ENCODE assay signal across 13 cellular contexts in the genomic region with DNA sequence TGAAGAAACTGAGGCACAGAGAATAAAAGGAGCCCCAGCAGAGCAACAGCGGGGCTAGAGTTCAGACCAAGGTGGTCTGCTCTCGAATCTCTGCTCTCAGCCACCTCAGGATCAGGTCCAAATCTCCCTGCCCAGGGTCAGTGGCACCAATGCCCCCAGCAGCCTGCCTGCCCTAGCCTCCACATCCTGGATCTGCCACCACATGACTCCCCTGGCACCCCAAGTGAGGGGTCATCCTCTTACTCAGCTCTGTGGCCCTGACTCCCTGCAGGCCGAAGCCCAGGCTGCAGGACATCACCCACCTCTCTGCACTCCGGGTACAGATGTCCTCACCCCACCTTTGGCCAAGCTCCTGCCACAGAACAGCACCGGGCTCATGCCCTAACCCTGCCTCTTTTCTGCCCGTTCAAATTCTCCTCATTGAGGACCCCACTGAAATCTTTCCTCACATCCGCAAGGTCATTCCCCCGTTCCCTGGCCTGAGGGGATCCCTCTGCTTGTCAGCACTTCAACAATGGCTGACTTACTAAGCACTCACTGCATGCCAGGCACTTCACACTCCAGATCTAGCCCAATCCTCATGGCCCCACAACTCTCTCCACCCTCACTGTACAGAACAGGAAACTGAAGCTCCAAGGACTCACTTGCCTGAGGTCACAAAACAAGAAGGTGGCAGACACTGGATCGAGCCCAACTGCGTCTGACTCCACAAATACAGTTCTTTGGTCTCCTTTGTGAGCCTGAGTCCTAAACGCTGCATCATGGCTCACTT. TPM values are rescaled to one million over a fixed set of nuclear protein-coding genes. Genes with fewer than 3 reads are reported as not detected.
DNase-seq lines count a peak whose midpoint lies in the region; ATAC-seq and TF ChIP-seq lines count a peak whose summit lies in the region.
"Had no signal": no experiment of that assay in that cellular context is flagged by ENCODE, and none has a peak within 500 bp of the region (broad histone marks: within the 10 kb centered on the region; RNA-seq: fewer than 3 reads in every experiment).

No MANE protein-coding gene starts in this region.

- no peak for TF ChIP-seq POLR2A in esophagus squamous epithelium (IDR thresholded peaks at IDR 0.05)

- H3K36me3 ChIP-seq in esophagus squamous epithelium, result peaks cover 50 to 79% (median 64%) of the 10 kb centered on the region in 3 donors

- no peaks in the 10 kb centered on the region for H3K9me3 ChIP-seq in esophagus squamous epithelium

- peaks cover 67% of the 10 kb centered on the region for H3K36me3 Mint-ChIP-seq in central memory CD8-positive, alpha-beta T cell (ENCODE audit: insufficient read depth)
- H3K36me3 Mint-ChIP-seq in naive thymus-derived CD8-positive, alpha-beta T cell, result peaks cover 6 to 63% (median 12%) of the 10 kb centered on the region in 3 donors

- H3K4me3 ChIP-seq in esophagus squamous epithelium, result no peak overlapping the region

- no peaks in the 10 kb centered on the region for H3K27me3 ChIP-seq in esophagus squamous epithelium

- no peak for ATAC-seq in central memory CD8-positive, alpha-beta T cell (replicated peaks; ENCODE audit: extremely low read depth, poor library complexity, severe bottlenecking)
- no peak for ATAC-seq in naive thymus-derived CD8-positive, alpha-beta T cell
- ATAC-seq in HG03457 (IDR thresholded peaks at IDR 0.05; ENCODE audit: unreplicated experiment), result no peak
- no peak for ATAC-seq in GM21447 (IDR thresholded peaks at IDR 0.05; ENCODE audit: unreplicated experiment)

- H3K4me1 ChIP-seq in esophagus squamous epithelium, result peaks cover 18 to 56% (median 30%) of the 10 kb centered on the region in 3 donors

- H3K27ac Mint-ChIP-seq in central memory CD8-positive, alpha-beta T cell (ENCODE audit: low read depth), result peak overlapping the region; percentile 71
- peak overlapping the region; percentile 24 to 91 (median 70) for H3K27ac Mint-ChIP-seq in naive thymus-derived CD8-positive, alpha-beta T cell

- H3K4me3 Mint-ChIP-seq in central memory CD8-positive, alpha-beta T cell, result no peak overlapping the region
- H3K4me3 Mint-ChIP-seq in naive thymus-derived CD8-positive, alpha-beta T cell, result peak overlapping the region in 4 of 10 donors; percentile 10 to 27 (median 21)

- intact Hi-C loops in esophagus squamous epithelium (cut with DNase I), result loop anchor here (10.0 kb wide), 2 partner anchors 54 to 196 kb away; a partner anchor contains a TSS

- peaks cover 42% of the 10 kb centered on the region for H3K4me1 Mint-ChIP-seq in central memory CD8-positive, alpha-beta T cell
- H3K4me1 Mint-ChIP-seq in naive thymus-derived CD8-positive, alpha-beta T cell, result peaks cover 21 to 54% (median 44%) of the 10 kb centered on the region in 4 donors

- peaks cover 4% of the 10 kb centered on the region for H3K27me3 Mint-ChIP-seq in central memory CD8-positive, alpha-beta T cell
- no peaks in the 10 kb centered on the region for H3K27me3 Mint-ChIP-seq in naive thymus-derived CD8-positive, alpha-beta T cell

- 85 to 92% methylated on average over 8 to 11 of the region's 11 CpGs for WGBS in esophagus squamous epithelium, 2 donors

- TF ChIP-seq CTCF in esophagus squamous epithelium (IDR thresholded peaks at IDR 0.05), result no peak

- H3K27ac ChIP-seq in esophagus squamous epithelium, result no peak overlapping the region

- POLR2A ChIA-PET in naive thymus-derived CD8-positive, alpha-beta T cell (lab: Charles Lee), result interaction anchor here (0.6 kb wide), 1 partner anchor 243 kb away, joined by 3 read pairs; no protein-coding TSS in a partner anchor

- DNase-seq in ELF-1 (ENCODE audit: low read depth, low spot score) (peak; percentile 22), GOT3 (lab: John Stamatoyannopoulos, UW) (no peak), esophagus squamous epithelium (lab: John Stamatoyannopoulos, UW) (no peak)
- DNase-seq in central memory CD8-positive, alpha-beta T cell (ENCODE audit: low spot score in 2 of 2), result no peak
- no peak for DNase-seq in naive thymus-derived CD8-positive, alpha-beta T cell
- DNase-seq: cerebellar nuclear complex; NCI-H1092 treated with DMSO at 0.1 percent for 48 hours; NCI-H526; occipital lobe; stimulated activated naive CD4-positive, alpha-beta T cell treated with Interleukin-2 at 50 U/mL for 16 hours had no signal

- no peaks in the 10 kb centered on the region for H3K9me3 Mint-ChIP-seq in central memory CD8-positive, alpha-beta T cell
- no peaks in the 10 kb centered on the region for H3K9me3 Mint-ChIP-seq in naive thymus-derived CD8-positive, alpha-beta T cell

TF ChIP-seq in PFSK-1, 5 proteins besides CTCF, POLR2A, EP300 and RAD21:
- TF ChIP-seq TAF1 (IDR thresholded peaks at IDR 0.05; ENCODE audit: borderline replicate concordance, insufficient read depth, low read length), result no peak
- TF ChIP-seq POLR2AphosphoS5 (IDR thresholded peaks at IDR 0.05; ENCODE audit: low read depth, low read length), result 0 out of 2 replicates have a peak, but pooled peaks have one; percentile 13

RNA-seq across cellular contexts. Expression of a gene that starts 4.3 kb away (rescaled TPM):
- polyA plus RNA-seq in PFSK-1 (2012; ENCODE audit: insufficient read length, low read depth), result 1,611 TPM
- 100 to 1,000 TPM; 154 to 155 TPM for total RNA-seq in naive thymus-derived CD8-positive, alpha-beta T cell
- 100 to 1,000 TPM; 431 to 581 (median 521) TPM for polyA plus RNA-seq in naive thymus-derived CD8-positive, alpha-beta T cell
- total RNA-seq in esophagus squamous epithelium, result 100 to 1,000 TPM; 246 to 363 (median 313) TPM

RNA-seq across cellular contexts. Expression of a gene that starts 7.0 kb away (rescaled TPM):
- 2.3 TPM for polyA plus RNA-seq in PFSK-1 (2012; ENCODE audit: insufficient read length, low read depth)
- 1 to 10 TPM; 4.3 to 4.4 TPM for total RNA-seq in naive thymus-derived CD8-positive, alpha-beta T cell
- under 1 TPM; 0.64 to 0.99 (median 0.76) TPM for polyA plus RNA-seq in naive thymus-derived CD8-positive, alpha-beta T cell
- total RNA-seq in esophagus squamous epithelium, result under 1 TPM in 1 of 4 donors, not detected in 3; 0.19 TPM

Comparison
In these comparisons a context has a peak if more than half of its experiments do, and no peak if none do; other contexts are left out.
1. RNA of a gene that starts 7.0 kb away (total RNA-seq): 4.3 to 4.4 TPM in naive thymus-derived CD8-positive, alpha-beta T cell; 0.19 TPM in esophagus squamous epithelium; every median in the first group is over 4 times any median in the second.